8 cellular contexts compared by ENCODE assay signal in the genomic region with DNA sequence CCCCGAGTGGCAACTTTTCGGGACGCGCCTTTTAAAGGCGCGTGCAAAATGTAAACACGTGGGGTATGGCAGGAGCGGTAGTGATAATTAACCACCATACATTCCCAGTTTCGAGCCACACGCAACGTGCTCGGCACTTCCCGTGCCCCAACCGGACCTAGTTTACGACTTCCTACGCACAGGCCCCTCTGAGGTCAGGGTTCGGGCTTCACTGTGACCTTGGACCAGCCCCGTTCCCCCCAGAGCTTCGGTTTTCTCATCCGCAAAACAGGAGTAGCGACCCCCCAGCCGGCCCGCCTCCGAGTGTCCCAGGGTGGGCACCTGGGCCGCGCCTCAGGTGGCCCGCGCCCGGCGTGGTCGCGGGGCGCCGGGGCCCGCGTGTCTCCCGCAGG. TPM values are rescaled to one million over a fixed set of nuclear protein-coding genes. Genes with fewer than 3 reads are reported as not detected.
DNase-seq lines count a peak whose midpoint lies in the region; ATAC-seq and TF ChIP-seq lines count a peak whose summit lies in the region.

No MANE protein-coding gene starts in this region.

- H3K27me3 ChIP-seq in right atrium auricular region, result no peaks in the 10 kb centered on the region

- in situ Hi-C loops in SK-MEL-5 (cut with HindIII; ENCODE audit: low pct_unique_long_range_greater_than_20kb, low sequenced_read_pairs), result no loop called here

- H3K27ac ChIP-seq in right atrium auricular region, result peak overlapping the region; percentile 94 to 99

- no peaks in the 10 kb centered on the region for H3K9me3 ChIP-seq in right atrium auricular region

- ATAC-seq in GM19463 (IDR thresholded peaks at IDR 0.05; ENCODE audit: unreplicated experiment) (peak; percentile 29), HG03571 (IDR thresholded peaks at IDR 0.05; ENCODE audit: unreplicated experiment) (peak; percentile 26)

- TF ChIP-seq CTCF in right atrium auricular region (IDR thresholded peaks at IDR 0.05), result no peak
- no peak for TF ChIP-seq CTCF in retinal pigment epithelial cell (conservative IDR thresholded peaks at IDR 0.05; ENCODE audit: low read depth, low read length)

- H3K36me3 ChIP-seq in right atrium auricular region, result peaks cover 21% of the 10 kb centered on the region

- H3K4me1 ChIP-seq in right atrium auricular region, result peaks cover 0 to 42% of the 10 kb centered on the region in 2 donors

- DNase-seq in CMK (ENCODE audit: low read depth) (peak; percentile 65), SK-MEL-5 (ENCODE audit: low read depth, low spot score) (peak; percentile 68), amniotic epithelial cell (ENCODE audit: low read depth) (peak; percentile 51), right atrium auricular region (ENCODE audit: low spot score) (peak; percentile 75), retinal pigment epithelial cell (ENCODE audit: low read depth) (no peak), amniotic stem cell (lab: John Stamatoyannopoulos, UW) (no peak)

- H3K4me3 ChIP-seq in right atrium auricular region, result peak overlapping the region; percentile 82 to 86
- peak overlapping the region; percentile 84 for H3K4me3 ChIP-seq in retinal pigment epithelial cell (ENCODE audit: low read length)

RNA-seq across cellular contexts. Expression of a gene that starts 0.5 kb away (rescaled TPM):
- 41.0 and 42.3 TPM in 2 replicates for total RNA-seq in SK-MEL-5 (2014; rRNA removed; shearing (Covaris generic))
- polyA plus RNA-seq in SK-MEL-5 (2015; cell fraction: cytosol; rRNA removed), result 30.3 and 34.7 TPM in 2 replicates
- polyA plus RNA-seq in SK-MEL-5 (2015; cell fraction: nucleus; rRNA removed), result 5.8 and 6.7 TPM in 2 replicates
- 10 to 100 TPM; 24.3 to 32.3 TPM for total RNA-seq in right atrium auricular region

RNA-seq across cellular contexts. Expression of a gene that starts 0.6 kb away (rescaled TPM):
- total RNA-seq in SK-MEL-5 (2014; rRNA removed; shearing (Covaris generic)), result 56.4 and 58.2 TPM in 2 replicates
- polyA plus RNA-seq in SK-MEL-5 (2015; cell fraction: cytosol; rRNA removed), result 51.6 and 60.9 TPM in 2 replicates
- polyA plus RNA-seq in SK-MEL-5 (2015; cell fraction: nucleus; rRNA removed), result 70.2 and 79.0 TPM in 2 replicates
- 100 to 1,000 TPM in 1 of 2 donors, 10 to 100 TPM in 1; 91.8 to 142 TPM for total RNA-seq in right atrium auricular region

RNA-seq across cellular contexts. Expression of a gene that starts 54.2 kb away (rescaled TPM):
- 25.3 and 25.9 TPM in 2 replicates for total RNA-seq in SK-MEL-5 (2014; rRNA removed; shearing (Covaris generic))
- polyA plus RNA-seq in SK-MEL-5 (2015; cell fraction: cytosol; rRNA removed), result 31.3 and 39.0 TPM in 2 replicates
- 38.7 and 41.0 TPM in 2 replicates for polyA plus RNA-seq in SK-MEL-5 (2015; cell fraction: nucleus; rRNA removed)
- 10 to 100 TPM; 15.7 to 18.3 TPM for total RNA-seq in right atrium auricular region

RNA-seq across cellular contexts. Expression of a gene that starts 54.4 kb away (rescaled TPM):
- 17.4 and 17.8 TPM in 2 replicates for total RNA-seq in SK-MEL-5 (2014; rRNA removed; shearing (Covaris generic))
- polyA plus RNA-seq in SK-MEL-5 (2015; cell fraction: cytosol; rRNA removed), result 10.1 and 12.6 TPM in 2 replicates
- polyA plus RNA-seq in SK-MEL-5 (2015; cell fraction: nucleus; rRNA removed), result 2.1 and 3.1 TPM in 2 replicates
- total RNA-seq in right atrium auricular region, result 10 to 100 TPM; 15.0 to 15.4 TPM

Comparison
In these comparisons a context has a peak if more than half of its experiments do, and no peak if none do; other contexts are left out.
1. DNase-seq: peak in CMK (single experiment), SK-MEL-5 (single experiment), amniotic epithelial cell (single experiment) and right atrium auricular region (single experiment); none in retinal pigment epithelial cell (single experiment) and amniotic stem cell (single experiment).